ENCODE assay signal across 8 cellular contexts in the genomic region with DNA sequence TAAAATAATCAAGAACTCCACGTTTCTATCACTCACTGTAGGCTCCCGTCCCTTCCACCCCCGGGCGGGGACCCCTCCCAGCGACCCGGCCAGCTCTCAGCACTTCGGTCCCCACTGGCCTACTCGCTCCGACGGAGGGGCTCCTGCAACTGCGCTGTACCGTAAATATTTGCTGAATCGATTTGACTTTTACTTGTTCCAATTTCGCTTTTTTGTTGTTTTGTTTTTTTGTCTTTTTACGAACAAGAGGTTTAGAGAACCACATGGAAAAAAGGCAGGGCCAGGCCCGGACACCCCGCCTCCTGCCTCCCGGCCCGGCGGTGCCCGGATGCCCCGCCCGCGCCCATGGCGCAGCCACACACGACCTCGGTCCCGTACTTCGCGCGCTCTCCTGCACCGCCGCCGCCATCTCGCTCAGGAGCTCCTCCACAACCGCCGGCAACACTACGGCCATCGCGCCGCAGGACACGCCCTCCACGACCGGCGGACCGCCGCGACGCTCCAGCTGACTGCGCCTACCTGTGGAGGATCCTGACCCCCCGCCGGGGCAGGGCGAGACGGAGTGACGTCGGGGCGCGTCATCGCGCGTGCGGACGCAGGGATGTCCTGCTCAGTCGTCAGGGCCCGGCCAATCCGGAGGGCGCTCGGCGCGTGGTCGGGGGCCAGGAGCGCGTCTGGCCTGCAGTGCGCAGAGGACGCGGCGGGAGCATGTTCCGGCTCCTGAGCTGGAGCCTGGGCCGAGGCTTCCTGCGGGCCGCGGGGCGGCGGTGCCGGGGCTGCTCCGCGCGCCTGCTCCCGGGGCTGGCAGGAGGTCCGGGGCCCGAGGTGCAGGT. TPM values are rescaled to one million over a fixed set of nuclear protein-coding genes. Genes with fewer than 3 reads are reported as not detected.
DNase-seq lines count a peak whose midpoint lies in the region; ATAC-seq and TF ChIP-seq lines count a peak whose summit lies in the region.

A gene with protein sequence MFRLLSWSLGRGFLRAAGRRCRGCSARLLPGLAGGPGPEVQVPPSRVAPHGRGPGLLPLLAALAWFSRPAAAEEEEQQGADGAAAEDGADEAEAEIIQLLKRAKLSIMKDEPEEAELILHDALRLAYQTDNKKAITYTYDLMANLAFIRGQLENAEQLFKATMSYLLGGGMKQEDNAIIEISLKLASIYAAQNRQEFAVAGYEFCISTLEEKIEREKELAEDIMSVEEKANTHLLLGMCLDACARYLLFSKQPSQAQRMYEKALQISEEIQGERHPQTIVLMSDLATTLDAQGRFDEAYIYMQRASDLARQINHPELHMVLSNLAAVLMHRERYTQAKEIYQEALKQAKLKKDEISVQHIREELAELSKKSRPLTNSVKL (plus strand): TSS at position 684 of the 833 bp plus-strand sequence. CDS start 25 bp downstream, at position 709.
A gene with protein sequence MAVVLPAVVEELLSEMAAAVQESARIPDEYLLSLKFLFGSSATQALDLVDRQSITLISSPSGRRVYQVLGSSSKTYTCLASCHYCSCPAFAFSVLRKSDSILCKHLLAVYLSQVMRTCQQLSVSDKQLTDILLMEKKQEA (minus strand): TSS at position 564 of the 833 bp plus-strand sequence. CDS start 110 bp downstream, at position 454.

- H3K27me3 Mint-ChIP-seq in natural killer cell (ENCODE audit: low read depth in 2 of 2): no peaks in the 10 kb centered on the region

- no peaks in the 10 kb centered on the region for H3K9me3 Mint-ChIP-seq in natural killer cell

- H3K27ac ChIP-seq in RWPE2 (ENCODE audit: poor library complexity, severe bottlenecking): peak within 1 kb of the TSS; percentile 81

- H3K79me2 ChIP-seq in Loucy (ENCODE audit: insufficient read depth, low read length): peaks cover 33% of the 10 kb centered on the region

- H4K20me1 ChIP-seq in Loucy (ENCODE audit: insufficient read depth, low read length, poor library complexity, severe bottlenecking): peaks cover 16% of the 10 kb centered on the region

- H3K36me3 Mint-ChIP-seq in natural killer cell: no peaks in the 10 kb centered on the region

- peak; percentile 99 for DNase-seq in H7
- peak; percentile 96 for DNase-seq in RWPE2 (ENCODE audit: low spot score)
- DNase-seq in activated T-helper 9 cell treated with anti-CD3 and anti-CD28 coated beads, Interleukin-2, amount 50 U/mL, for 16 hours (ENCODE audit: low read depth): peak; percentile 89
- DNase-seq in fibroblast of peridontal ligament (ENCODE audit: extremely low read depth): peak; percentile 88
- DNase-seq in natural killer cell: peak; percentile 93
- peak; percentile 77 to 90 (median 83) for DNase-seq in stimulated activated naive CD4-positive, alpha-beta T cell (lab: John Stamatoyannopoulos, UW)

- intact Hi-C loops in natural killer cell (cut with micrococcal nuclease): no loop called here

- H3K36me3 ChIP-seq in ES-I3 (ENCODE audit: insufficient read depth, low read length) (peaks cover 31% of the 10 kb centered on the region), H7 (replicated peaks; ENCODE audit: control insufficient read depth, insufficient read depth, low read length) (peaks cover 25% of the 10 kb centered on the region), Loucy (ENCODE audit: insufficient read depth, low read length) (peaks cover 20% of the 10 kb centered on the region; the same call in 1 of the 2 replicates), RWPE2 (ENCODE audit: low read depth) (peaks cover 47% of the 10 kb centered on the region)

- ATAC-seq in RWPE2 (ENCODE audit: low read depth) (peak; percentile 92), natural killer cell (peak; percentile 87 to 94 (median 88))

- H3K4me3 Mint-ChIP-seq in natural killer cell: peak within 1 kb of the TSS; percentile 95

- no peaks in the 10 kb centered on the region for H3K9me2 ChIP-seq in Loucy (replicated peaks; ENCODE audit: low read depth, low read length)

- H3K27ac Mint-ChIP-seq in natural killer cell: peak within 1 kb of the TSS; percentile 75 to 83

- peak within 1 kb of the TSS; percentile 96 for H3K4me2 ChIP-seq in Loucy (ENCODE audit: low read depth, low read length, poor library complexity, severe bottlenecking)

- TF ChIP-seq CTCF in Loucy (conservative IDR thresholded peaks at IDR 0.05; ENCODE audit: low read length): no peak
- TF ChIP-seq CTCF in RWPE2 (IDR thresholded peaks at IDR 0.05; ENCODE audit: poor library complexity, severe bottlenecking): no peak
- TF ChIP-seq CTCF in natural killer cell (IDR thresholded peaks at IDR 0.05): no peak

- H3F3A ChIP-seq in Loucy (ENCODE audit: low read depth): peaks cover 5% of the 10 kb centered on the region; the same call in 1 of the 2 replicates

- peak within 1 kb of the TSS; percentile 97 for H2AFZ ChIP-seq in Loucy (ENCODE audit: low read length)

- H3K4me1 ChIP-seq in ES-I3 (ENCODE audit: insufficient read depth, low read length) (no peaks in the 10 kb centered on the region), Loucy (ENCODE audit: insufficient read depth, low read length, poor library complexity, severe bottlenecking) (peaks cover 26% of the 10 kb centered on the region), RWPE2 (ENCODE audit: insufficient read depth, poor library complexity, severe bottlenecking) (peaks cover 11% of the 10 kb centered on the region)

- peaks cover 19 to 30% of the 10 kb centered on the region in 2 donors for H3K4me1 Mint-ChIP-seq in natural killer cell

- peaks cover 7% of the 10 kb centered on the region for H3K9me3 ChIP-seq in ES-I3 (ENCODE audit: control insufficient read depth, insufficient read depth, low read length)
- H3K9me3 ChIP-seq in Loucy (ENCODE audit: insufficient read depth, low read depth, low read length): no peaks in the 10 kb centered on the region
- H3K9me3 ChIP-seq in RWPE2 (ENCODE audit: severe bottlenecking): no peaks in the 10 kb centered on the region

- H3K4me3 ChIP-seq in H7 (ENCODE audit: insufficient read depth, low read depth, low read length): peak within 1 kb of the TSS; percentile 92
- peak within 1 kb of the TSS; percentile 98 for H3K4me3 ChIP-seq in Loucy (ENCODE audit: low read length, poor library complexity, severe bottlenecking)
- peak within 1 kb of the TSS; percentile 65 for H3K4me3 ChIP-seq in RWPE2 (ENCODE audit: severe bottlenecking)

- H3K9ac ChIP-seq in ES-I3 (ENCODE audit: low read depth, low read length) (peak within 1 kb of the TSS; percentile 75), Loucy (ENCODE audit: low read depth, low read length, poor library complexity, severe bottlenecking) (peak within 1 kb of the TSS; percentile 90)

- H3K27me3 ChIP-seq in H7 (ENCODE audit: control insufficient read depth, insufficient read depth, low read length): no peaks in the 10 kb centered on the region
- no peaks in the 10 kb centered on the region for H3K27me3 ChIP-seq in Loucy (ENCODE audit: insufficient read depth, low read length, poor library complexity, severe bottlenecking)
- no peaks in the 10 kb centered on the region for H3K27me3 ChIP-seq in RWPE2 (ENCODE audit: insufficient read depth, poor library complexity, severe bottlenecking)

RNA-seq across cellular contexts. Expression of the first gene that starts in this region (rescaled TPM):
- 43.1 and 56.9 TPM in 2 replicates for total RNA-seq in H7 (2014; rRNA removed; shearing (Covaris generic))
- 10 to 100 TPM; 40.1 to 42.3 (median 40.2) TPM for total RNA-seq in natural killer cell

RNA-seq across cellular contexts. Expression of the second gene that starts in this region (rescaled TPM):
- 17.3 and 22.0 TPM in 2 replicates for total RNA-seq in H7 (2014; rRNA removed; shearing (Covaris generic))
- total RNA-seq in natural killer cell: 10 to 100 TPM; 14.6 to 19.0 (median 16.3) TPM

Comparison
In these comparisons a context has a peak if more than half of its experiments do, and no peak if none do; other contexts are left out.
1. Peak in every context shown above with its lines: DNase-seq, ATAC-seq, H3K4me3 ChIP-seq and H3K27ac ChIP-seq.